ENCODE assay signal across 8 cellular contexts in the genomic region with DNA sequence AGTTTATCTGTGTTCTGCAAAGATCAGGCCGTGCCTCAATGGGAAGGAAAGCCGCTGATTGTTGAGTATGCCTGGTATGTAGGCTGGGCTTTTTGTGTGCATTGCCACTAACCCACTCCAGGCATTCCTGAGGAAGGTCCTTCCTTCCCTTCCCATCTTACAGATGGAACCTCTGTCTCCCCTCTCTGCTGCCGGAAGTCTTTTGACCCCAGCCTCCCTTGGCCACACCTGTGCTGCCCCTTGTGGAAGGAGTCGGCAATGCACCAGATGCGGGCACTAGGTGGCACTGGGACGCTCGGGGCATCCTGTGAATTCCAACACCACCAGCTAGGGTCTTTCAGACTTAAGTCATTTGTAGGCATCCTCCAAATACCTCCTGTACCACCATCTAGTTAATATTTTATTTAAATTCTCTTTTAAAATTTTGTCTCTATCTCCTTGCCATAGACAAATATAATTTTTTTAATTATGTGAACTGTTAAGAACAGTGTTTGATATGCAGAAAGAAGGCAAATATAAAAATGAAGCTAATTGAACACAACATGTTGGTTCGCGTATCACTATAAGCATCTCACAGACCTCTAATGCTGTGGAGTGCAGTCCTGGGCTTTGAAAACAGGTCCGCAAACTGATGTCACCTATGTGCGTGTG.
A peak's percentile ranks its signal among the peaks of the same experiment; 100 is the strongest.
DNase-seq lines count a peak whose midpoint lies in the region; ATAC-seq and TF ChIP-seq lines count a peak whose summit lies in the region.

No MANE protein-coding gene starts in this region.

- H3K36me3 ChIP-seq in cardiac muscle cell, result no peaks in the 10 kb centered on the region

- H3K4me3 ChIP-seq in GM12875 (ENCODE audit: low read depth, low read length), result no peak overlapping the region
- no peak overlapping the region for H3K4me3 ChIP-seq in cardiac muscle cell

- no peaks in the 10 kb centered on the region for H3K9me3 ChIP-seq in cardiac muscle cell (ENCODE audit: low read depth)

- peaks cover 51% of the 10 kb centered on the region for H3K4me1 Mint-ChIP-seq in activated T-helper 1 cell treated with anti-CD3 and anti-CD28 coated beads, Interleukin-12 subunit alpha, Interleukin-12 subunit beta, Interleukin-2, Interleukin-4 antibody, amounts not matched to agents 30 ng/mL and 10 ng/mL and 1 ng/mL, durations not matched to agents 14 hours and 24 hours and 36 hours (ENCODE audit: low read depth)

- peaks cover 3% of the 10 kb centered on the region for H3K27me3 Mint-ChIP-seq in activated T-helper 1 cell treated with anti-CD3 and anti-CD28 coated beads, Interleukin-12 subunit alpha, Interleukin-12 subunit beta, Interleukin-2, Interleukin-4 antibody, amounts not matched to agents 30 ng/mL and 10 ng/mL and 1 ng/mL, durations not matched to agents 14 hours and 24 hours and 36 hours (ENCODE audit: insufficient read depth)

- TF ChIP-seq CTCF in GM12875 (IDR thresholded peaks at IDR 0.05; ENCODE audit: borderline replicate concordance, insufficient read depth, low read depth, low read length) (peak; percentile 81), cardiac muscle cell (IDR thresholded peaks at IDR 0.05; ENCODE audit: low read depth, low read length) (peak; percentile 84)

- H3K4me3 Mint-ChIP-seq in activated T-helper 1 cell treated with anti-CD3 and anti-CD28 coated beads, Interleukin-12 subunit alpha, Interleukin-12 subunit beta, Interleukin-2, Interleukin-4 antibody, amounts not matched to agents 30 ng/mL and 10 ng/mL and 1 ng/mL, durations not matched to agents 14 hours and 24 hours and 36 hours, result no peak overlapping the region

- DNase-seq in NCI-H82 treated with DMSO at 0.1 percent for 48 hours (lab: John Stamatoyannopoulos, UW; ENCODE audit: unreplicated experiment) (peak; percentile 1), cardiac muscle cell (ENCODE audit: low read depth in 1 of 2, low spot score in 1 of 2) (peak; percentile 16 to 48), mucosa of gallbladder (ENCODE audit: low spot score) (no peak)
- peak; percentile 20 for DNase-seq in activated T-helper 1 cell treated with anti-CD3 and anti-CD28 coated beads, Interleukin-12 subunit alpha, Interleukin-12 subunit beta, Interleukin-2, Interleukin-4 antibody, amounts not matched to agents 30 ng/mL and 10 ng/mL and 1 ng/mL, durations not matched to agents 14 hours and 24 hours and 36 hours (ENCODE audit: low spot score)
- peak; percentile 52 for DNase-seq in stimulated activated CD4-positive, alpha-beta T cell treated with anti-CD3 and anti-CD28 coated beads, Interleukin-2, amount 100 ng/mL, for 4 hours (ENCODE audit: low read depth)

- no peaks in the 10 kb centered on the region for H3K27me3 ChIP-seq in cardiac muscle cell

- H3K27ac Mint-ChIP-seq in activated T-helper 1 cell treated with anti-CD3 and anti-CD28 coated beads, Interleukin-12 subunit alpha, Interleukin-12 subunit beta, Interleukin-2, Interleukin-4 antibody, amounts not matched to agents 30 ng/mL and 10 ng/mL and 1 ng/mL, durations not matched to agents 14 hours and 24 hours and 36 hours, result no peak overlapping the region

- peaks cover 7% of the 10 kb centered on the region for H3K9me3 Mint-ChIP-seq in activated T-helper 1 cell treated with anti-CD3 and anti-CD28 coated beads, Interleukin-12 subunit alpha, Interleukin-12 subunit beta, Interleukin-2, Interleukin-4 antibody, amounts not matched to agents 30 ng/mL and 10 ng/mL and 1 ng/mL, durations not matched to agents 14 hours and 24 hours and 36 hours

- H3K36me3 Mint-ChIP-seq in activated T-helper 1 cell treated with anti-CD3 and anti-CD28 coated beads, Interleukin-12 subunit alpha, Interleukin-12 subunit beta, Interleukin-2, Interleukin-4 antibody, amounts not matched to agents 30 ng/mL and 10 ng/mL and 1 ng/mL, durations not matched to agents 14 hours and 24 hours and 36 hours (ENCODE audit: low read depth), result peaks cover 10% of the 10 kb centered on the region

- ATAC-seq in GM21515 (IDR thresholded peaks at IDR 0.05; ENCODE audit: unreplicated experiment) (no peak), GM21786 (IDR thresholded peaks at IDR 0.05; ENCODE audit: unreplicated experiment) (no peak)

- H3K27ac ChIP-seq in cardiac muscle cell, result no peak overlapping the region

- intact Hi-C loops in activated T-helper 1 cell treated with anti-CD3 and anti-CD28 coated beads, Interleukin-12 subunit alpha, Interleukin-12 subunit beta, Interleukin-2, Interleukin-4 antibody, amounts not matched to agents 30 ng/mL and 10 ng/mL and 1 ng/mL, durations not matched to agents 14 hours and 24 hours and 36 hours (cut with micrococcal nuclease), result loop anchor here (1.0 kb wide), 1 partner anchor 68 kb away; no protein-coding TSS in a partner anchor

- H3K4me1 ChIP-seq in cardiac muscle cell (ENCODE audit: low read depth), result no peaks in the 10 kb centered on the region
